ENCODE assay signal across 8 cellular contexts in the genomic region with DNA sequence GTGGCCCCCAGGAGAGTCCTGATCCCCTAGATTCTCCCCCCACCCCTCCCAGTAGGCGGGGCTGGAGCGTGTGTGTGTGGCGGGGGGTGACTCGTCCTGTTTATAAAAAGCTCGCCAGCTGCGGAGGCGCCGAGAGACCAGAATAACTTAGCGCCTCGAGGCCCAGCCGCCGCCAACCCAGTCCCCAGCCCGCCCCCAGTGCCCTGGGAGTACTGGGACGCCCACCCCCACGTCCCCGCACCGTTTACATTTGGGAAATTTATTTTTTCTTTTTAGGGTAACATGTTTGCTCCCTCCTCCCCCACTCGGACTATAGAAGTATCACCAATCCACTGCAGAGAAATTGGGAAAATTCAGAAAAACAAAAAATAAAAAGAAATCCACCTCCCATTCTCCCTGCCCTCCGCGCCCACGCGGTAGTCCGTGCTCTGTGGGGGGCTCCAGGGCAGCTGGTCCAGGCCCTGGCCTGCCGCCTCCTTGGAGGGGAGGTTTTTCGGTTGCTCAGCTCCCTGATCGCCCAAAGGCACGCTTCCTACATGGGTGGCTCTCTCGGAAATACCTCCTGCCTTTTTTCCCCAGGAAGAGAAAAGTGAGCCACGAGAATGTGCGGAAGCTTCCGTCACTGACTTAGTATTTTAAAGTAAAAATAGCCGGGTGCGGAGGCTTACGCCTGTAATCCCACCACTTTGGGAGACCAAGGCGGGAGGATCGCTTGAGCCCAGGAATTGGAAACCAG. TPM values are rescaled to one million over a fixed set of nuclear protein-coding genes. Genes with fewer than 3 reads are reported as not detected.
DNase-seq lines count a peak whose midpoint lies in the region; ATAC-seq and TF ChIP-seq lines count a peak whose summit lies in the region.

No MANE protein-coding gene starts in this region.

- H3K4me3 Mint-ChIP-seq in mesothelial cell of epicardium, result peak overlapping the region; percentile 91
- H3K4me3 Mint-ChIP-seq in stimulated activated naive CD8-positive, alpha-beta T cell treated with anti-CD3 and anti-CD28 coated beads, Interleukin-15, amount 100 ng/mL, for 72 hours, result peak overlapping the region; percentile 87 to 95

- peaks cover 2% of the 10 kb centered on the region for H3K36me3 Mint-ChIP-seq in mesothelial cell of epicardium

- H3K4me1 Mint-ChIP-seq in mesothelial cell of epicardium, result peaks cover 22% of the 10 kb centered on the region
- peaks cover 44% of the 10 kb centered on the region for H3K4me1 Mint-ChIP-seq in stimulated activated naive CD8-positive, alpha-beta T cell treated with anti-CD3 and anti-CD28 coated beads, Interleukin-15, amount 100 ng/mL, for 72 hours

- DNase-seq in NCI-H1417 (lab: John Stamatoyannopoulos, UW), result peak; percentile 36 to 73 (median 73)
- no peak for DNase-seq in NCI-H1417 treated with DMSO at 0.1 percent for 48 hours (lab: John Stamatoyannopoulos, UW)
- peak; percentile 7 for DNase-seq in NCI-H524 treated with DMSO at 0.1 percent for 48 hours (lab: John Stamatoyannopoulos, UW)
- peak; percentile 50 for DNase-seq in activated T-cell treated with anti-CD3 and anti-CD28 coated beads for 48 hours (ENCODE audit: low read depth)
- DNase-seq in epithelial cell of proximal tubule (ENCODE audit: low read depth), result no peak
- DNase-seq in mesothelial cell of epicardium (ENCODE audit: low spot score in 2 of 2, unreplicated experiment in 2 of 2), result peak in 1 of 2 experiments; percentile 69
- DNase-seq in stimulated activated naive CD8-positive, alpha-beta T cell treated with anti-CD3 and anti-CD28 coated beads, Interleukin-15, amount 100 ng/mL, for 72 hours, result peak; percentile 53 to 63

- no peaks in the 10 kb centered on the region for H3K9me3 Mint-ChIP-seq in mesothelial cell of epicardium
- no peaks in the 10 kb centered on the region for H3K9me3 Mint-ChIP-seq in stimulated activated naive CD8-positive, alpha-beta T cell treated with anti-CD3 and anti-CD28 coated beads, Interleukin-15, amount 100 ng/mL, for 72 hours

- ATAC-seq in stimulated activated naive CD8-positive, alpha-beta T cell treated with anti-CD3 and anti-CD28 coated beads, Interleukin-15, amount 100 ng/mL, for 72 hours, result no peak
- no peak for ATAC-seq in GM19328 (IDR thresholded peaks at IDR 0.05; ENCODE audit: unreplicated experiment)

- peak overlapping the region; percentile 95 for H3K4me3 ChIP-seq in epithelial cell of proximal tubule (ENCODE audit: low read depth, low read length)

- peaks cover 2% of the 10 kb centered on the region for H3K27me3 Mint-ChIP-seq in mesothelial cell of epicardium (ENCODE audit: low read depth)
- peaks cover 37% of the 10 kb centered on the region for H3K27me3 Mint-ChIP-seq in stimulated activated naive CD8-positive, alpha-beta T cell treated with anti-CD3 and anti-CD28 coated beads, Interleukin-15, amount 100 ng/mL, for 72 hours

- peak overlapping the region; percentile 99 for H3K27ac Mint-ChIP-seq in mesothelial cell of epicardium
- H3K27ac Mint-ChIP-seq in stimulated activated naive CD8-positive, alpha-beta T cell treated with anti-CD3 and anti-CD28 coated beads, Interleukin-15, amount 100 ng/mL, for 72 hours, result peak overlapping the region in 1 of 2 donors; percentile 90

- TF ChIP-seq CTCF in epithelial cell of proximal tubule (conservative IDR thresholded peaks at IDR 0.05; ENCODE audit: low read depth, low read length) (no peak), mesothelial cell of epicardium (IDR thresholded peaks at IDR 0.05; ENCODE audit: unreplicated experiment) (no peak)

RNA-seq across cellular contexts. Expression of gene RAB3A, which starts 1.5 kb away (rescaled TPM):
- total RNA-seq in epithelial cell of proximal tubule (0.17 and 0.43 TPM in 2 replicates), mesothelial cell of epicardium (5.9 to 6.7 TPM (median 6.4 TPM) in 3 replicates)

RNA-seq across cellular contexts. Expression of gene MPV17L2, which starts 12.3 kb away (rescaled TPM):
- total RNA-seq in epithelial cell of proximal tubule (50.1 and 70.9 TPM in 2 replicates), mesothelial cell of epicardium (7.7 to 9.5 TPM (median 8.2 TPM) in 3 replicates)

RNA-seq across cellular contexts. Expression of gene PDE4C, which starts 20.9 kb away (rescaled TPM):
- total RNA-seq in epithelial cell of proximal tubule (0.63 TPM in 1 of 2 replicates, not detected in the other), mesothelial cell of epicardium (0.70 to 1.4 TPM (median 0.93 TPM) in 3 replicates)

RNA-seq across cellular contexts. Expression of gene IFI30, which starts 31.7 kb away (rescaled TPM):
- 10.1 and 11.3 TPM in 2 replicates for total RNA-seq in epithelial cell of proximal tubule
- 0.32 to 2.0 TPM (median 0.36 TPM) in 3 replicates for total RNA-seq in mesothelial cell of epicardium

RNA-seq across cellular contexts. Expression of gene PIK3R2, which starts 52.4 kb away (rescaled TPM):
- 15.3 and 19.9 TPM in 2 replicates for total RNA-seq in epithelial cell of proximal tubule
- 90.4 to 95.5 TPM (median 94.7 TPM) in 3 replicates for total RNA-seq in mesothelial cell of epicardium

Comparison
In these comparisons a context has a peak if more than half of its experiments do, and no peak if none do; other contexts are left out.
1. DNase-seq: peak in NCI-H1417 (3 of 3), NCI-H524 treated with DMSO at 0.1 percent for 48 hours (single experiment), activated T-cell treated with anti-CD3 and anti-CD28 coated beads for 48 hours (single experiment) and stimulated activated naive CD8-positive, alpha-beta T cell treated with anti-CD3 and anti-CD28 coated beads, Interleukin-15, amount 100 ng/mL, for 72 hours (2 of 2); none in NCI-H1417 treated with DMSO at 0.1 percent for 48 hours (single experiment) and epithelial cell of proximal tubule (single experiment).